In genomic region chr5:80915716-80916115, GRCh38 we compare ENCODE assay signal across 18 cellular contexts.
"Had no signal": no experiment of that assay in that cellular context is flagged by ENCODE, and none has a peak within 500 bp of the region (broad histone marks: within the 10 kb centered on the region; RNA-seq: fewer than 3 reads in every experiment).

No MANE protein-coding gene starts in this region.

- H3K27ac ChIP-seq: body of pancreas, dorsolateral prefrontal cortex, neutrophil, right atrium auricular region, transverse colon had no signal

- H3K4me3 Mint-ChIP-seq: activated naive CD4-positive, alpha-beta T cell treated with anti-CD3 and anti-CD28 coated beads, Interleukin-2, amount 50 U/mL, for 24 hours; naive thymus-derived CD8-positive, alpha-beta T cell; stimulated activated naive B cell treated with anti-CD40 and anti-IgM and Interleukin-4, amounts not matched to agents 10 μg/mL and 1 μg/mL and 100 μg/mL, for 72 hours; T-helper 2 cell treated with Interferon-gamma antibody and Interleukin-4, amounts not matched to agents 5 μg/mL and 100 μg/mL, for 36 hours had no signal

- H3K36me3 ChIP-seq: neutrophil, right atrium auricular region, transverse colon had no signal

- ATAC-seq: activated CD4-positive, CD25-positive, alpha-beta regulatory T cell treated with anti-CD3 and anti-CD28 coated beads, Interleukin-2, amount 50 U/mL, for 24 hours; body of pancreas; mucosa of descending colon; naive thymus-derived CD8-positive, alpha-beta T cell; stimulated activated naive B cell treated with anti-CD40 and anti-IgM and Interleukin-4, amounts not matched to agents 10 μg/mL and 1 μg/mL and 100 μg/mL, for 72 hours had no signal

- H3K4me1 ChIP-seq: body of pancreas, right atrium auricular region, transverse colon had no signal

- H3K27me3 ChIP-seq: body of pancreas, dorsolateral prefrontal cortex, neutrophil, right atrium auricular region, transverse colon had no signal

- DNase-seq: activated CD4-positive, alpha-beta T cell treated with anti-CD3 and anti-CD28 coated beads, Interleukin-2, amount 50 U/mL, for 4 hours; activated effector memory CD4-positive, alpha-beta T cell treated with Interleukin-2 at 50 U/mL for 16 hours; activated T-cell treated with anti-CD3 and anti-CD28 coated beads, Interleukin-2, amount 50 U/mL, for 1 hour; amniotic stem cell; body of pancreas; dorsolateral prefrontal cortex; mucosa of descending colon; naive thymus-derived CD8-positive, alpha-beta T cell; posterior cingulate gyrus; stimulated activated naive B cell treated with anti-CD40 and anti-IgM and Interleukin-4, amounts not matched to agents 10 μg/mL and 1 μg/mL and 100 μg/mL, for 72 hours; substantia nigra; transverse colon had no signal

- H3K4me1 Mint-ChIP-seq: stimulated activated naive B cell treated with anti-CD40 and anti-IgM and Interleukin-4, amounts not matched to agents 10 μg/mL and 1 μg/mL and 100 μg/mL, for 72 hours had no signal

- H3K4me2 ChIP-seq: smooth muscle cell had no signal

- H3K4me3 ChIP-seq: body of pancreas, dorsolateral prefrontal cortex, mucosa of descending colon, right atrium auricular region, smooth muscle cell, transverse colon had no signal

- H3K27ac Mint-ChIP-seq: activated naive CD4-positive, alpha-beta T cell treated with anti-CD3 and anti-CD28 coated beads, Interleukin-2, amount 50 U/mL, for 24 hours; naive thymus-derived CD8-positive, alpha-beta T cell; stimulated activated naive B cell treated with anti-CD40 and anti-IgM and Interleukin-4, amounts not matched to agents 10 μg/mL and 1 μg/mL and 100 μg/mL, for 72 hours; T-helper 2 cell treated with Interferon-gamma antibody and Interleukin-4, amounts not matched to agents 5 μg/mL and 100 μg/mL, for 36 hours had no signal

- H3K27me3 Mint-ChIP-seq: activated naive CD4-positive, alpha-beta T cell treated with anti-CD3 and anti-CD28 coated beads, Interleukin-2, amount 50 U/mL, for 24 hours; naive thymus-derived CD8-positive, alpha-beta T cell; stimulated activated naive B cell treated with anti-CD40 and anti-IgM and Interleukin-4, amounts not matched to agents 10 μg/mL and 1 μg/mL and 100 μg/mL, for 72 hours had no signal

- H3K9me3 ChIP-seq: body of pancreas, mucosa of descending colon, neutrophil, transverse colon had no signal
